In genomic region chr18:57819671-57820460, GRCh38 we compare ENCODE assay signal across 8 cellular contexts.
DNase-seq lines count a peak whose midpoint lies in the region; ATAC-seq and TF ChIP-seq lines count a peak whose summit lies in the region.

No MANE protein-coding gene starts in this region.

- TF ChIP-seq CTCF in RWPE2 (IDR thresholded peaks at IDR 0.05; ENCODE audit: poor library complexity, severe bottlenecking) (no peak), foreskin fibroblast (IDR thresholded peaks at IDR 0.05; ENCODE audit: low read depth, low read length) (no peak)

- no peak overlapping the region for H3K4me3 ChIP-seq in RWPE2 (ENCODE audit: severe bottlenecking)
- no peak overlapping the region for H3K4me3 ChIP-seq in foreskin fibroblast (ENCODE audit: low read depth in 1 of 2, low read length in 2 of 2)
- no peak overlapping the region for H3K4me3 ChIP-seq in skeletal muscle cell (ENCODE audit: low read depth, low read length)

- peaks cover 14% of the 10 kb centered on the region for H3K4me1 ChIP-seq in RWPE2 (ENCODE audit: insufficient read depth, poor library complexity, severe bottlenecking)

- H3K36me3 ChIP-seq in RWPE2 (ENCODE audit: low read depth), result no peaks in the 10 kb centered on the region

- H3K9me3 ChIP-seq in RWPE2 (ENCODE audit: severe bottlenecking), result no peaks in the 10 kb centered on the region

- H3K27ac ChIP-seq in RWPE2 (ENCODE audit: poor library complexity, severe bottlenecking), result peak overlapping the region; percentile 84

- H3K27me3 ChIP-seq in RWPE2 (ENCODE audit: insufficient read depth, poor library complexity, severe bottlenecking), result no peaks in the 10 kb centered on the region

- ATAC-seq in HG03159 (IDR thresholded peaks at IDR 0.05; ENCODE audit: unreplicated experiment) (peak; percentile 63), RWPE2 (ENCODE audit: low read depth) (peak; percentile 83), HG03139 (IDR thresholded peaks at IDR 0.05; ENCODE audit: unreplicated experiment) (no peak)

- peak; percentile 93 for DNase-seq in EL
- no peak for DNase-seq in RWPE2 (ENCODE audit: low spot score)
- peak; percentile 89 to 90 for DNase-seq in foreskin fibroblast
- DNase-seq in skeletal muscle cell (ENCODE audit: low read depth), result peak; percentile 55
- DNase-seq in activated CD4-positive, CD25-positive, alpha-beta regulatory T cell (lab: John Stamatoyannopoulos, UW), result no peak
- DNase-seq in activated T-cell treated with anti-CD3 and anti-CD28 coated beads, Interleukin-2, amount 50 U/mL, for 1 hour, result no peak

Comparison
In these comparisons a context has a peak if more than half of its experiments do, and no peak if none do; other contexts are left out.
1. DNase-seq: peak in EL (single experiment), foreskin fibroblast (2 of 2) and skeletal muscle cell (single experiment); none in RWPE2 (single experiment), activated CD4-positive, CD25-positive, alpha-beta regulatory T cell (0 of 4) and activated T-cell treated with anti-CD3 and anti-CD28 coated beads, Interleukin-2, amount 50 U/mL, for 1 hour (single experiment).